8 cellular contexts compared by ENCODE assay signal in genomic region chr6:152982768-152983636, GRCh38. TPM values are rescaled to one million over a fixed set of nuclear protein-coding genes. Genes with fewer than 3 reads are reported as not detected.
DNase-seq lines count a peak whose midpoint lies in the region; ATAC-seq, FAIRE-seq and TF ChIP-seq lines count a peak whose summit lies in the region.

Gene FBXO5 (minus strand): TSS chr6:152983041. CDS start chr6:152982959, 82 bp downstream.

- H3K27me3 ChIP-seq in esophagus muscularis mucosa = no peaks in the 10 kb centered on the region
- no peaks in the 10 kb centered on the region for H3K27me3 ChIP-seq in muscle layer of duodenum (ENCODE audit: low read depth, low read length)

- H3K36me3 Mint-ChIP-seq in activated T-cell treated with anti-CD3 and anti-CD28 coated beads, Interleukin-2, amount 50 U/mL, for 72 hours (ENCODE audit: insufficient read depth in 2 of 2) = peaks cover 5 to 33% of the 10 kb centered on the region in 2 donors

- peaks cover 48% of the 10 kb centered on the region for H3K4me1 Mint-ChIP-seq in activated T-cell treated with anti-CD3 and anti-CD28 coated beads, Interleukin-2, amount 50 U/mL, for 72 hours (ENCODE audit: low read depth)

- no peaks in the 10 kb centered on the region for H3K9me3 Mint-ChIP-seq in activated T-cell treated with anti-CD3 and anti-CD28 coated beads, Interleukin-2, amount 50 U/mL, for 72 hours

- H3K27ac Mint-ChIP-seq in activated T-cell treated with anti-CD3 and anti-CD28 coated beads, Interleukin-2, amount 50 U/mL, for 72 hours = peak within 1 kb of the TSS; percentile 98

- peak; percentile 90 for DNase-seq in DMS79 (lab: John Stamatoyannopoulos, UW)
- DNase-seq in RCC 7860 (ENCODE audit: low spot score) = peak; percentile 92
- DNase-seq in activated T-cell treated with anti-CD3 and anti-CD28 coated beads, Interleukin-2, amount 50 U/mL, for 72 hours = peak; percentile 98
- peak; percentile 99 for DNase-seq in esophagus muscularis mucosa (ENCODE audit: extremely low spot score)
- peak; percentile 92 to 99 for DNase-seq in stimulated activated CD8-positive, alpha-beta memory T cell treated with anti-CD3 and anti-CD28 coated beads, Interleukin-7, amount 100 ng/mL, for 4 hours (ENCODE audit: low read depth in 2 of 2)

- intact Hi-C loops in esophagus muscularis mucosa (cut with DNase I) = no loop called here

- FAIRE-seq in RCC 7860 (lab: Jason Lieb, UNC) = peak; percentile 65

- peak; percentile 77 for ATAC-seq in GM21786 (IDR thresholded peaks at IDR 0.05; ENCODE audit: unreplicated experiment)
- peak; percentile 89 to 90 for ATAC-seq in activated T-cell treated with anti-CD3 and anti-CD28 coated beads, Interleukin-2, amount 50 U/mL, for 72 hours (replicated peaks in 1 of 2)

- no peak for TF ChIP-seq POLR2A in esophagus muscularis mucosa (IDR thresholded peaks at IDR 0.05; ENCODE audit: low read depth)

- no peaks in the 10 kb centered on the region for H3K9me3 ChIP-seq in KOPT-K1 (ENCODE audit: insufficient read depth, low read length, poor library complexity, severe bottlenecking)
- no peaks in the 10 kb centered on the region for H3K9me3 ChIP-seq in esophagus muscularis mucosa
- no peaks in the 10 kb centered on the region for H3K9me3 ChIP-seq in muscle layer of duodenum (ENCODE audit: control insufficient read depth in 1 of 2, low read length in 2 of 2)

- no peaks in the 10 kb centered on the region for H3K27me3 Mint-ChIP-seq in activated T-cell treated with anti-CD3 and anti-CD28 coated beads, Interleukin-2, amount 50 U/mL, for 72 hours (ENCODE audit: low read depth)

- H3K27ac ChIP-seq in KOPT-K1 (ENCODE audit: low read depth, low read length, poor library complexity, severe bottlenecking) (peak within 1 kb of the TSS; percentile 96), esophagus muscularis mucosa (replicated peaks in 1 of 4) (peak within 1 kb of the TSS; percentile 90 to 96 (median 94)), muscle layer of duodenum (ENCODE audit: low read length) (peak within 1 kb of the TSS; percentile 88)

- TF ChIP-seq EP300 in esophagus muscularis mucosa (IDR thresholded peaks at IDR 0.05) = peak; percentile 31

- peak within 1 kb of the TSS; percentile 67 to 75 (median 72) for H3K4me3 ChIP-seq in esophagus muscularis mucosa
- H3K4me3 ChIP-seq in muscle layer of duodenum (ENCODE audit: low read depth in 1 of 2, low read length in 2 of 2) = peak within 1 kb of the TSS; percentile 90 to 99

- 0% methylated on average over 11 of the region's 82 CpGs for WGBS in esophagus muscularis mucosa

- H3K36me3 ChIP-seq in KOPT-K1 (ENCODE audit: insufficient read depth, low read length) (peaks cover 55% of the 10 kb centered on the region), esophagus muscularis mucosa (peaks cover 0 to 12% (median 0%) of the 10 kb centered on the region in 4 donors), muscle layer of duodenum (ENCODE audit: control insufficient read depth in 1 of 2, insufficient read depth in 2 of 2, low read length in 2 of 2) (peaks cover 0 to 4% of the 10 kb centered on the region in 2 donors)

- H3K4me3 Mint-ChIP-seq in activated T-cell treated with anti-CD3 and anti-CD28 coated beads, Interleukin-2, amount 50 U/mL, for 72 hours = peak within 1 kb of the TSS; percentile 90 to 96

- peak in 1 of 3 experiments; percentile 26 for TF ChIP-seq CTCF in esophagus muscularis mucosa (IDR thresholded peaks at IDR 0.05)

- peaks cover 18 to 36% (median 25%) of the 10 kb centered on the region in 4 donors for H3K4me1 ChIP-seq in esophagus muscularis mucosa
- H3K4me1 ChIP-seq in muscle layer of duodenum (ENCODE audit: control insufficient read depth in 1 of 2, insufficient read depth in 2 of 2, low read length in 2 of 2) = peaks cover 7 to 22% of the 10 kb centered on the region in 2 donors

RNA-seq across cellular contexts. Expression of gene FBXO5, which starts in this region (rescaled TPM):
- 10 to 100 TPM; 40.8 to 41.4 TPM for total RNA-seq in activated T-cell treated with anti-CD3 and anti-CD28 coated beads, Interleukin-2, amount 50 U/mL, for 72 hours
- total RNA-seq in esophagus muscularis mucosa = 1 to 10 TPM; 2.1 to 6.3 (median 4.1) TPM

Comparison
In these comparisons a context has a peak if more than half of its experiments do, and no peak if none do; other contexts are left out.
1. Peak in every context shown above with its lines: DNase-seq, ATAC-seq, H3K4me3 ChIP-seq and H3K27ac ChIP-seq.
2. RNA of gene FBXO5 (total RNA-seq): 40.8 to 41.4 TPM in activated T-cell treated with anti-CD3 and anti-CD28 coated beads, Interleukin-2, amount 50 U/mL, for 72 hours; 2.1 to 6.3 TPM in esophagus muscularis mucosa; every median in the first group is over 4 times any median in the second.